Comparison of ENCODE assay signal across 10 cellular contexts in genomic region chrX:10922158-10922557, GRCh38.
DNase-seq lines count a peak whose midpoint lies in the region; TF ChIP-seq lines count a peak whose summit lies in the region.
"Had no signal": no experiment of that assay in that cellular context is flagged by ENCODE, and none has a peak within 500 bp of the region (broad histone marks: within the 10 kb centered on the region; RNA-seq: fewer than 3 reads in every experiment).

No MANE protein-coding gene starts in this region.

- CTCF ChIA-PET in A673 (lab: Charles Lee): no interaction called here

- H3K27ac ChIP-seq in A673 (ENCODE audit: low read depth, low read length, poor library complexity, severe bottlenecking) (no peak overlapping the region), hepatocyte (peak overlapping the region; percentile 69)

- POLR2A ChIA-PET in A673 (lab: Charles Lee; ENCODE audit: low non-redundant PET): no interaction called here

- H3K79me2 ChIP-seq in hepatocyte: no peaks in the 10 kb centered on the region

- H3K9me3 ChIP-seq in A673 (ENCODE audit: low read depth, low read length, poor library complexity, severe bottlenecking) (peaks cover 2% of the 10 kb centered on the region), hepatocyte (ENCODE audit: low read depth) (no peaks in the 10 kb centered on the region)

- no peak overlapping the region for H2AFZ ChIP-seq in hepatocyte

- H3K4me1 ChIP-seq in A673 (ENCODE audit: insufficient read depth, low read length, poor library complexity, severe bottlenecking) (no peaks in the 10 kb centered on the region), hepatocyte (ENCODE audit: insufficient read depth) (no peaks in the 10 kb centered on the region)

- H3K9me2 ChIP-seq in hepatocyte (replicated peaks; ENCODE audit: insufficient read depth): no peaks in the 10 kb centered on the region

- intact Hi-C loops in A673 (cut with micrococcal nuclease; ENCODE audit: unreplicated experiment): no loop called here

- no peak for TF ChIP-seq CTCF in A673 (conservative IDR thresholded peaks at IDR 0.05; ENCODE audit: low read depth, low read length)
- no peak for TF ChIP-seq CTCF in hepatocyte (IDR thresholded peaks at IDR 0.05; ENCODE audit: poor library complexity)

- no peak overlapping the region for H3K4me3 ChIP-seq in A673 (ENCODE audit: low read depth, low read length, poor library complexity, severe bottlenecking)
- H3K4me3 ChIP-seq in hepatocyte: no peak overlapping the region

- peak; percentile 61 for DNase-seq in A673 (ENCODE audit: low spot score)
- peak; percentile 17 for DNase-seq in HPDE6-E6E7 (ENCODE audit: extremely low spot score)
- DNase-seq in amniotic stem cell (lab: John Stamatoyannopoulos, UW): peak; percentile 10
- DNase-seq in hepatocyte (ENCODE audit: low spot score): peak; percentile 48
- no peak for DNase-seq in NCI-H2196 (lab: John Stamatoyannopoulos, UW; ENCODE audit: unreplicated experiment)
- DNase-seq in HuH-7.5 (ENCODE audit: low spot score): no peak
- DNase-seq in germinal center (ENCODE audit: low spot score): no peak
- no peak for DNase-seq in activated CD8-positive, alpha-beta memory T cell treated with anti-CD3 and anti-CD28 coated beads for 24 hours
- DNase-seq: activated CD4-positive, alpha-beta memory T cell treated with anti-CD3 and anti-CD28 coated beads for 36 hours; CD4-positive, CD25-positive, alpha-beta regulatory T cell had no signal

- no TSS peak for BruUV-seq in A673 (replicated peaks; lab: Mats Ljungman, UMichigan)

- H4K20me1 ChIP-seq in hepatocyte (ENCODE audit: insufficient read depth, poor library complexity, severe bottlenecking): no peaks in the 10 kb centered on the region

- H3K27me3 ChIP-seq in A673 (replicated peaks; ENCODE audit: insufficient read depth, low read depth, low read length, poor library complexity) (no peaks in the 10 kb centered on the region), hepatocyte (no peaks in the 10 kb centered on the region)

- H3K36me3 ChIP-seq in A673 (ENCODE audit: insufficient read depth, low read length, poor library complexity, severe bottlenecking): no peaks in the 10 kb centered on the region
- H3K36me3 ChIP-seq in hepatocyte (replicated peaks; ENCODE audit: insufficient read depth, low read depth): no peaks in the 10 kb centered on the region

- H3K4me2 ChIP-seq in hepatocyte: no peak overlapping the region

Comparison
In these comparisons a context has a peak if more than half of its experiments do, and no peak if none do; other contexts are left out.
1. DNase-seq: peak in A673 (single experiment), HPDE6-E6E7 (single experiment), amniotic stem cell (single experiment) and hepatocyte (single experiment); none in NCI-H2196 (single experiment), HuH-7.5 (single experiment), germinal center (single experiment) and activated CD8-positive, alpha-beta memory T cell treated with anti-CD3 and anti-CD28 coated beads for 24 hours (single experiment).